In the genomic region with DNA sequence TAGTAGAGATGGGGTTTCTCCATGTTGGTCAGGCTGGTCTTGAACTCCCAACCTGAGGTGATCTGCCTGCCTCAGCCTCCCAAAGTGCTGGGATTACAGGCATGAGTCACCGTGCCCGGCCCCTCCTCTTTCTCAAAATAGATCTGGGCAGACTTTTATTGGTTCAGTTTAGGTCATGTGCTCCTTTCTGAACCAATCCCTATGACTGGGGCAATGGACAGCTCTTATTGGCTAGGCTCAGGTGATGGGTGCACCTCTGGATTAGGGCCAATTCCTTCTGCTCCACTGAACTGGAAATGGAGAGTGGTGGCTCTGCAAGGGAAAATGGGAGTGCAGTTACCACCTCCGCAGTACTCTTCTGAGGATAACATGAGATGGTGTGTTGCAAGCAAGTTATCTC, we compare ENCODE assay signal across 21 cellular contexts. TPM values are rescaled to one million over a fixed set of nuclear protein-coding genes. Genes with fewer than 3 reads are reported as not detected.
A peak's percentile ranks its signal among the peaks of the same experiment; 100 is the strongest.
DNase-seq lines count a peak whose midpoint lies in the region; ATAC-seq and TF ChIP-seq lines count a peak whose summit lies in the region.
"Had no signal": no experiment of that assay in that cellular context is flagged by ENCODE, and none has a peak within 500 bp of the region (broad histone marks: within the 10 kb centered on the region; RNA-seq: fewer than 3 reads in every experiment).

No MANE protein-coding gene starts in this region.

- no peak overlapping the region for H3K27ac Mint-ChIP-seq in WTC11
- H3K27ac Mint-ChIP-seq: activated naive CD8-positive, alpha-beta T cell treated with anti-CD3 and anti-CD28 coated beads, Interleukin-2, amount 10 ng/mL, durations not matched to agents 7 days and 5 days; CD4-positive, CD25-positive, alpha-beta regulatory T cell; effector memory CD8-positive, alpha-beta T cell; memory B cell had no signal

- peaks cover 2% of the 10 kb centered on the region for H3K36me3 Mint-ChIP-seq in WTC11
- H3K36me3 Mint-ChIP-seq: activated naive CD8-positive, alpha-beta T cell treated with anti-CD3 and anti-CD28 coated beads, Interleukin-2, amount 10 ng/mL, durations not matched to agents 7 days and 5 days had no signal

- POLR2A ChIA-PET in WTC11 (lab: Charles Lee), result no interaction called here

- CTCF ChIA-PET in WTC11 (lab: Charles Lee), result no interaction called here

- H3K36me3 ChIP-seq in lower lobe of right lung, result peaks cover 36% of the 10 kb centered on the region

- TF ChIP-seq CTCF in NB4 (IDR thresholded peaks at IDR 0.05; ENCODE audit: low read depth, low read length) (no peak), WTC11 (IDR thresholded peaks at IDR 0.05) (no peak), lower lobe of right lung (IDR thresholded peaks at IDR 0.05) (no peak)

- H3K4me1 ChIP-seq in lower lobe of right lung, result no peaks in the 10 kb centered on the region
- H3K4me1 ChIP-seq: upper lobe of left lung had no signal

- H3K4me3 ChIP-seq in NB4 (ENCODE audit: low read depth, low read length) (no peak overlapping the region), lower lobe of right lung (no peak overlapping the region)
- H3K4me3 ChIP-seq: PC-9, upper lobe of left lung had no signal

- H3K27me3 Mint-ChIP-seq in WTC11 (ENCODE audit: low read depth), result no peaks in the 10 kb centered on the region
- H3K27me3 Mint-ChIP-seq: activated naive CD8-positive, alpha-beta T cell treated with anti-CD3 and anti-CD28 coated beads, Interleukin-2, amount 10 ng/mL, durations not matched to agents 7 days and 5 days; CD4-positive, CD25-positive, alpha-beta regulatory T cell; effector memory CD8-positive, alpha-beta T cell; memory B cell had no signal

- in situ Hi-C loops in ACHN (cut with HindIII; ENCODE audit: low pct_ligation_motif_present, low pct_unique_long_range_greater_than_20kb, low sequenced_read_pairs), result no loop called here

- H3K4me3 Mint-ChIP-seq in WTC11, result no peak overlapping the region
- H3K4me3 Mint-ChIP-seq: activated naive CD8-positive, alpha-beta T cell treated with anti-CD3 and anti-CD28 coated beads, Interleukin-2, amount 10 ng/mL, durations not matched to agents 7 days and 5 days; effector memory CD8-positive, alpha-beta T cell; memory B cell; neural crest cell had no signal

- TF ChIP-seq POLR2A in NB4 (IDR thresholded peaks at IDR 0.05; ENCODE audit: extremely low read depth, insufficient read length), result no peak

- 0 out of 2 replicates have a peak, but pooled peaks cover 3% of the 10 kb centered on the region for H3K9me3 Mint-ChIP-seq in WTC11
- H3K9me3 Mint-ChIP-seq: activated naive CD8-positive, alpha-beta T cell treated with anti-CD3 and anti-CD28 coated beads, Interleukin-2, amount 10 ng/mL, durations not matched to agents 7 days and 5 days; CD4-positive, CD25-positive, alpha-beta regulatory T cell; effector memory CD8-positive, alpha-beta T cell; memory B cell; neural crest cell had no signal

- peak; percentile 47 for ATAC-seq in WTC11
- no peak for ATAC-seq in HG03460 (IDR thresholded peaks at IDR 0.05; ENCODE audit: unreplicated experiment)
- ATAC-seq in lower lobe of right lung, result no peak
- no peak for ATAC-seq in HG03439 (IDR thresholded peaks at IDR 0.05; ENCODE audit: unreplicated experiment)
- ATAC-seq in GM19455 (IDR thresholded peaks at IDR 0.05; ENCODE audit: unreplicated experiment), result no peak
- ATAC-seq: effector memory CD8-positive, alpha-beta T cell had no signal

- no peak overlapping the region for H3K27ac ChIP-seq in lower lobe of right lung
- H3K27ac ChIP-seq: KMS-11, PC-9, upper lobe of left lung had no signal

- H3K27me3 ChIP-seq in lower lobe of right lung (ENCODE audit: low read depth), result no peaks in the 10 kb centered on the region
- H3K27me3 ChIP-seq: upper lobe of left lung had no signal

- no peaks in the 10 kb centered on the region for H3K4me1 Mint-ChIP-seq in WTC11

- intact Hi-C loops in lower lobe of right lung (cut with DNase I), result no loop called here

- peak; percentile 39 for DNase-seq in A172 (ENCODE audit: low spot score)
- DNase-seq in ACHN, result peak; percentile 38
- DNase-seq in NB4 (ENCODE audit: low read depth), result peak; percentile 37
- no peak for DNase-seq in WTC11 (ENCODE audit: low spot score)
- DNase-seq in lower lobe of right lung, result no peak
- DNase-seq: activated naive CD8-positive, alpha-beta T cell treated with anti-CD3 and anti-CD28 coated beads, Interleukin-2, amount 10 ng/mL, durations not matched to agents 7 days and 5 days; activated T-cell treated with anti-CD3 and anti-CD28 coated beads for 4 hours; CD4-positive, CD25-positive, alpha-beta regulatory T cell; effector memory CD8-positive, alpha-beta T cell; foreskin melanocyte; GDM1; NCI-H2081 treated with DMSO at 0.1 percent for 48 hours; PC-9; T-helper 1 cell; upper lobe of left lung had no signal

- H3K9me3 ChIP-seq in lower lobe of right lung, result no peaks in the 10 kb centered on the region
- H3K9me3 ChIP-seq: upper lobe of left lung had no signal

TF ChIP-seq in WTC11, 78 proteins besides CTCF, POLR2A, EP300 and RAD21:
- TF ChIP-seq HMGA2 (CRISPR knock-in tag; IDR thresholded peaks at IDR 0.05) (no peak), FOXJ3 (CRISPR knock-in tag; IDR thresholded peaks at IDR 0.05; ENCODE audit: borderline replicate concordance) (no peak), CREM (CRISPR knock-in tag; IDR thresholded peaks at IDR 0.05) (no peak), ETV6 (CRISPR knock-in tag; IDR thresholded peaks at IDR 0.05) (no peak), NR2C2 (CRISPR knock-in tag; IDR thresholded peaks at IDR 0.05) (no peak), SMAD4 (CRISPR knock-in tag; IDR thresholded peaks at IDR 0.05) (no peak), NFYB (CRISPR knock-in tag; conservative IDR thresholded peaks at IDR 0.05; ENCODE audit: low read depth) (0 out of 2 replicates have a peak, but pooled peaks have one; percentile 15)
- TF ChIP-seq, protein P1, sequence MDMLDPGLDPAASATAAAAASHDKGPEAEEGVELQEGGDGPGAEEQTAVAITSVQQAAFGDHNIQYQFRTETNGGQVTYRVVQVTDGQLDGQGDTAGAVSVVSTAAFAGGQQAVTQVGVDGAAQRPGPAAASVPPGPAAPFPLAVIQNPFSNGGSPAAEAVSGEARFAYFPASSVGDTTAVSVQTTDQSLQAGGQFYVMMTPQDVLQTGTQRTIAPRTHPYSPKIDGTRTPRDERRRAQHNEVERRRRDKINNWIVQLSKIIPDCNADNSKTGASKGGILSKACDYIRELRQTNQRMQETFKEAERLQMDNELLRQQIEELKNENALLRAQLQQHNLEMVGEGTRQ (CRISPR knock-in tag; IDR thresholded peaks at IDR 0.05), result 0 out of 2 replicates have a peak, but pooled peaks have one; percentile 37
- TF ChIP-seq, protein P2, sequence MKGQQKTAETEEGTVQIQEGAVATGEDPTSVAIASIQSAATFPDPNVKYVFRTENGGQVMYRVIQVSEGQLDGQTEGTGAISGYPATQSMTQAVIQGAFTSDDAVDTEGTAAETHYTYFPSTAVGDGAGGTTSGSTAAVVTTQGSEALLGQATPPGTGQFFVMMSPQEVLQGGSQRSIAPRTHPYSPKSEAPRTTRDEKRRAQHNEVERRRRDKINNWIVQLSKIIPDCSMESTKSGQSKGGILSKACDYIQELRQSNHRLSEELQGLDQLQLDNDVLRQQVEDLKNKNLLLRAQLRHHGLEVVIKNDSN (CRISPR knock-in tag; IDR thresholded peaks at IDR 0.05), result peak; percentile 16; the same call in 1 of the 2 replicates

RNA-seq across cellular contexts. Expression of a gene that starts 6.2 kb away (rescaled TPM):
- total RNA-seq in A172 (2014; rRNA removed; shearing (Covaris generic)), result 25.9 and 27.6 TPM in 2 replicates
- total RNA-seq in WTC11 (2021), result 48.8 to 63.8 TPM (median 49.8 TPM) in 3 replicates
- total RNA-seq in lower lobe of right lung, result 26.4 TPM

RNA-seq across cellular contexts. Expression of a gene that starts 35.0 kb away (rescaled TPM):
- total RNA-seq in A172 (2014; rRNA removed; shearing (Covaris generic)), result 22.8 and 22.9 TPM in 2 replicates
- total RNA-seq in WTC11 (2021) (6.2 to 9.1 TPM (median 7.6 TPM) in 3 replicates), lower lobe of right lung (14.5 TPM)

RNA-seq across cellular contexts. Expression of a gene that starts 56.2 kb away (rescaled TPM):
- total RNA-seq in A172 (2014; rRNA removed; shearing (Covaris generic)), result 0.09 and 1.1 TPM in 2 replicates
- total RNA-seq in WTC11 (2021) (0.07 to 0.11 TPM (median 0.09 TPM) in 3 replicates), lower lobe of right lung (10.1 TPM)
- total RNA-seq: PC-9 had no signal

Comparison
In these comparisons a context has a peak if more than half of its experiments do, and no peak if none do; other contexts are left out.
1. DNase-seq: peak in A172 (single experiment), ACHN (single experiment) and NB4 (single experiment); none in WTC11 (single experiment) and lower lobe of right lung (single experiment).